ENCODE assay signal across 21 cellular contexts in the genomic region with DNA sequence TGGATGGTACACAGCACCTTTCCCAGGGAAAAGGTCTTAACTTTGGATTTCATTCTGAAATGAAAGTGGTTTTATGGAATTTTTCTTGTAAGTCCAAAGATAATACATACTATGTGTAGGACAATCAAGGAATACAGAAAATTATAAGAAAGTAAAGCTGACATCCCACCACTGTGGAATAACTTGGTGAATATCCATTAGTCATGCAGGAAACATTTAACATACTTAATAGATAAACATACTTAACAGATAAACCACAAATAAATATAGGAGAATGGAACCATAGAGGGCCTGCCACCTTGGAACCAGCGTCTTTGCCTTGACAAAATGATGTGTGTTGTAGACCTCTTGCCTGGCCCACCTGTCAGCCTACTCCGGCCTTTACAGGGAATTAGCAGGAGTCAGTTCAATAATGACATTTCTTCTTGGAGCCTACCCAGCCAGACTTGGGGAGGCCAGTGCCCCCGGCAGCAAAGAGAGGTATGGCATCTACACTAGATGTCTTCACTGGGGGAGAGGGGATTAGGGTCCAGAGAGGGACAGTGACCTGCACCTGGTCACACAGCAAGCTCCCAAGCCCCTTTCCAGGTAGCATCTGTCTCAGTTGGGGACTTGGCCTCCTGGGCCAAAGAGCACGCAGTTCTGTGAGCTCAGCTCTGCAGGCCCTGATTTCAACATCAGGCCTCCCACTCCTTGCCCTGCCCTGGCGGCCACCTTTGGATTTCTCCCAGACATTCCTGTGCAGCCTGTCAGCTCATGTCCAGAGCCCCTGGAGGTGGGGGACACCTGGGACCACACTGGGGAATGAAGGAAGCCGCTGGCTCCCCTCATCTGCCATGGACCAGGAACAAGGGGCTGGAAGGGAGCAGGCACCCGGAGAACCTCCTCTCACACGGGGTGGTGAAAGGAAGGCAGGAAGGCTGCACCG.
DNase-seq lines count a peak whose midpoint lies in the region; ATAC-seq, FAIRE-seq and TF ChIP-seq lines count a peak whose summit lies in the region.
"Had no signal": no experiment of that assay in that cellular context is flagged by ENCODE, and none has a peak within 500 bp of the region (broad histone marks: within the 10 kb centered on the region; RNA-seq: fewer than 3 reads in every experiment).

No MANE protein-coding gene starts in this region.

- peaks cover 32% of the 10 kb centered on the region for H3K4me1 Mint-ChIP-seq in stimulated activated effector memory CD8-positive, alpha-beta T cell treated with anti-CD3 and anti-CD28 coated beads, Interleukin-12 subunit alpha, Interleukin-12 subunit beta, amount 100 ng/mL, for 72 hours
- H3K4me1 Mint-ChIP-seq in T-helper 2 cell treated with Interferon-gamma antibody and Interleukin-4, amounts not matched to agents 5 μg/mL and 100 μg/mL, for 36 hours (ENCODE audit: low read depth), result no peaks in the 10 kb centered on the region

- no peak overlapping the region for H3K4me3 Mint-ChIP-seq in stimulated activated effector memory CD8-positive, alpha-beta T cell treated with anti-CD3 and anti-CD28 coated beads, Interleukin-12 subunit alpha, Interleukin-12 subunit beta, amount 100 ng/mL, for 72 hours
- H3K4me3 Mint-ChIP-seq in T-helper 2 cell treated with Interferon-gamma antibody and Interleukin-4, amounts not matched to agents 5 μg/mL and 100 μg/mL, for 36 hours, result no peak overlapping the region
- H3K4me3 Mint-ChIP-seq: nephron, T-cell had no signal

- no peaks in the 10 kb centered on the region for H3K9me2 ChIP-seq in HCT116 (ENCODE audit: insufficient read depth)

- TF ChIP-seq CTCF in HCT116 (IDR thresholded peaks at IDR 0.05 in 2 of 3, conservative IDR thresholded peaks at IDR 0.05 in 1 of 3; ENCODE audit: borderline replicate concordance in 1 of 3, insufficient read depth in 1 of 3, low read depth in 2 of 3, low read length in 2 of 3) (no peak), K562 (IDR thresholded peaks at IDR 0.05 in 2 of 3, conservative IDR thresholded peaks at IDR 0.05 in 1 of 3; ENCODE audit: insufficient read depth in 2 of 3, low read depth in 1 of 3, low read length in 3 of 3) (no peak), keratinocyte (optimal IDR thresholded peaks at IDR 0.05 in 1 of 3, IDR thresholded peaks at IDR 0.05 in 1 of 3, conservative IDR thresholded peaks at IDR 0.05 in 1 of 3; ENCODE audit: extremely low read depth in 1 of 3, insufficient read depth in 2 of 3, low read length in 3 of 3) (peak in 1 of 3 experiments; percentile 7), upper lobe of left lung (IDR thresholded peaks at IDR 0.05) (no peak)

- TF ChIP-seq RAD21 in HCT116 (IDR thresholded peaks at IDR 0.05; ENCODE audit: low read depth) (no peak), K562 (CRISPR knock-in tag; conservative IDR thresholded peaks at IDR 0.05 in 1 of 2, IDR thresholded peaks at IDR 0.05 in 1 of 2) (no peak)

- FAIRE-seq in K562 (lab: Jason Lieb, UNC) (no peak), keratinocyte (lab: Jason Lieb, UNC) (peak; percentile 26)
- FAIRE-seq: small intestine had no signal

- WGBS in K562 (ENCODE audit: insufficient coverage, low coverage, missing lambda C conversion rate), result 76% methylated on average over 9 of the region's 9 CpGs
- 84 to 87% methylated on average over 6 to 9 of the region's 9 CpGs for WGBS in upper lobe of left lung, 2 donors

- H3K9me3 Mint-ChIP-seq in stimulated activated effector memory CD8-positive, alpha-beta T cell treated with anti-CD3 and anti-CD28 coated beads, Interleukin-12 subunit alpha, Interleukin-12 subunit beta, amount 100 ng/mL, for 72 hours, result no peaks in the 10 kb centered on the region
- H3K9me3 Mint-ChIP-seq in T-helper 2 cell treated with Interferon-gamma antibody and Interleukin-4, amounts not matched to agents 5 μg/mL and 100 μg/mL, for 36 hours, result no peaks in the 10 kb centered on the region
- H3K9me3 Mint-ChIP-seq: nephron, T-cell had no signal

- H3K4me3 ChIP-seq in HCT116 (replicated peaks in 1 of 2; ENCODE audit: low read depth in 1 of 2, low read length in 2 of 2), result no peak overlapping the region
- no peak overlapping the region for H3K4me3 ChIP-seq in K562
- H3K4me3 ChIP-seq in keratinocyte (ENCODE audit: control insufficient read depth in 2 of 3, extremely low read depth in 1 of 3, insufficient read depth in 2 of 3, low read depth in 1 of 3, low read length in 3 of 3), result no peak overlapping the region
- H3K4me3 ChIP-seq in upper lobe of left lung, result no peak overlapping the region
- H3K4me3 ChIP-seq: esophagus muscularis mucosa, stomach had no signal

- H3K4me2 ChIP-seq in HCT116 (ENCODE audit: low read length) (no peak overlapping the region), K562 (ENCODE audit: insufficient read depth, low read length) (no peak overlapping the region), keratinocyte (ENCODE audit: control insufficient read depth, extremely low read depth, insufficient read depth, low read depth, low read length) (no peak overlapping the region)

- H3K27me3 ChIP-seq in HCT116 (ENCODE audit: insufficient read depth, low read length) (no peaks in the 10 kb centered on the region), K562 (ENCODE audit: control insufficient read depth in 2 of 2, insufficient read depth in 2 of 2, low read length in 2 of 2) (no peaks in the 10 kb centered on the region), keratinocyte (ENCODE audit: control insufficient read depth, extremely low read depth, insufficient read depth, low read length) (no peaks in the 10 kb centered on the region), upper lobe of left lung (no peaks in the 10 kb centered on the region)
- H3K27me3 ChIP-seq: esophagus muscularis mucosa, stomach had no signal

- intact Hi-C loops in HCT116 (cut with micrococcal nuclease), result no loop called here
- intact Hi-C loops in K562 (cut with micrococcal nuclease), result no loop called here

- POLR2A ChIA-PET in HCT116 (lab: Charles Lee), result no interaction called here
- POLR2A ChIA-PET in K562 (lab: Yijun Ruan, JAX), result interaction anchor here (0.6 kb wide), 1 partner anchor 26 kb away, joined by 3 read pairs; no protein-coding TSS in a partner anchor

- CTCF ChIA-PET in HCT116 (lab: Charles Lee) (no interaction called here), K562 (lab: Yijun Ruan, JAX; ENCODE audit: low intra/inter-chr PET ratio) (no interaction called here)

- RAD21 ChIA-PET in HCT116 (lab: Charles Lee; ENCODE audit: low non-redundant PET in 1 of 2, low total read pairs in 2 of 2, uncharacterized antibody in 2 of 2, unreplicated experiment in 2 of 2), result no interaction called here

- TF ChIP-seq EP300 in K562 (IDR thresholded peaks at IDR 0.05; ENCODE audit: low read length) (no peak), upper lobe of left lung (IDR thresholded peaks at IDR 0.05) (no peak)

- H3K9me1 ChIP-seq in K562 (ENCODE audit: control insufficient read depth, insufficient read depth, low read length), result no peaks in the 10 kb centered on the region
- no peaks in the 10 kb centered on the region for H3K9me1 ChIP-seq in keratinocyte (ENCODE audit: control insufficient read depth, extremely low read depth, insufficient read depth, low read length)

- peaks cover 3% of the 10 kb centered on the region for H3K27me3 Mint-ChIP-seq in T-helper 2 cell treated with Interferon-gamma antibody and Interleukin-4, amounts not matched to agents 5 μg/mL and 100 μg/mL, for 36 hours (ENCODE audit: low read depth)
- H3K27me3 Mint-ChIP-seq: progenitor cell of endocrine pancreas, T-cell had no signal

- H4K20me1 ChIP-seq in HCT116 (ENCODE audit: insufficient read depth) (no peaks in the 10 kb centered on the region), K562 (replicated peaks; ENCODE audit: control insufficient read depth, insufficient read depth, low read length) (peaks cover 11% of the 10 kb centered on the region), keratinocyte (ENCODE audit: control insufficient read depth, extremely low read depth, insufficient read depth, low read length) (no peaks in the 10 kb centered on the region)

- ATAC-seq in HCT116 (0 out of 2 replicates have a peak, but pooled peaks have one; percentile 28), K562 (no peak), upper lobe of left lung (ENCODE audit: low FRiP score in 2 of 2) (no peak), GM19467 (IDR thresholded peaks at IDR 0.05; ENCODE audit: unreplicated experiment) (no peak)
- no peak for ATAC-seq in stimulated activated effector memory CD8-positive, alpha-beta T cell treated with anti-CD3 and anti-CD28 coated beads, Interleukin-12 subunit alpha, Interleukin-12 subunit beta, amount 100 ng/mL, for 72 hours
- ATAC-seq: T-cell had no signal

- H2AFZ ChIP-seq in HCT116 (ENCODE audit: low read depth, low read length, poor library complexity, severe bottlenecking) (no peak overlapping the region), K562 (ENCODE audit: low read depth, low read length) (no peak overlapping the region), keratinocyte (ENCODE audit: control insufficient read depth, low read length) (no peak overlapping the region)

- peak overlapping the region; percentile 72 for H3K27ac Mint-ChIP-seq in stimulated activated effector memory CD8-positive, alpha-beta T cell treated with anti-CD3 and anti-CD28 coated beads, Interleukin-12 subunit alpha, Interleukin-12 subunit beta, amount 100 ng/mL, for 72 hours
- no peak overlapping the region for H3K27ac Mint-ChIP-seq in T-helper 2 cell treated with Interferon-gamma antibody and Interleukin-4, amounts not matched to agents 5 μg/mL and 100 μg/mL, for 36 hours
- H3K27ac Mint-ChIP-seq: nephron, progenitor cell of endocrine pancreas, T-cell had no signal

- H3K79me2 ChIP-seq in HCT116 (ENCODE audit: insufficient read depth, low read length) (no peaks in the 10 kb centered on the region), K562 (ENCODE audit: control insufficient read depth, insufficient read depth, low read length) (no peaks in the 10 kb centered on the region), keratinocyte (ENCODE audit: control insufficient read depth, insufficient read depth, low read length) (no peaks in the 10 kb centered on the region)

- H3K27ac ChIP-seq in HCT116 (ENCODE audit: low read depth, low read length), result no peak overlapping the region
- H3K27ac ChIP-seq in K562 (ENCODE audit: extremely low read depth, low read depth, low read length), result no peak overlapping the region
- no peak overlapping the region for H3K27ac ChIP-seq in keratinocyte (ENCODE audit: control insufficient read depth, insufficient read depth, low read length)
- peak overlapping the region in 1 of 4 donors; percentile 76 for H3K27ac ChIP-seq in upper lobe of left lung
- H3K27ac ChIP-seq: WERI-Rb-1 had no signal

- TF ChIP-seq POLR2A in HCT116 (IDR thresholded peaks at IDR 0.05; ENCODE audit: borderline replicate concordance, extremely low read depth, insufficient read depth, insufficient read length), result no peak
- TF ChIP-seq POLR2A in K562 (conservative IDR thresholded peaks at IDR 0.05), result no peak
- TF ChIP-seq POLR2A in upper lobe of left lung (IDR thresholded peaks at IDR 0.05), result no peak

- DNase-seq in HCT116 (ENCODE audit: low read depth, low spot score) (no peak), K562 (ENCODE audit: extremely low read depth in 1 of 4, low spot score in 3 of 4) (no peak), keratinocyte (ENCODE audit: low read depth, low spot score) (no peak), upper lobe of left lung (no peak), dermis blood vessel endothelial cell (no peak)
- no peak for DNase-seq in stimulated activated effector memory CD8-positive, alpha-beta T cell treated with anti-CD3 and anti-CD28 coated beads, Interleukin-12 subunit alpha, Interleukin-12 subunit beta, amount 100 ng/mL, for 72 hours (ENCODE audit: low spot score in 2 of 2)
- DNase-seq in T-helper 2 cell treated with Interferon-gamma antibody and Interleukin-4, amounts not matched to agents 5 μg/mL and 100 μg/mL, for 36 hours (ENCODE audit: low spot score), result no peak
- DNase-seq: effector CD4-positive, alpha-beta T cell; midbrain; NCI-H1417; NCI-H69; SHP77 treated with DMSO at 0.1 percent for 48 hours; small intestine; stimulated activated CD4-positive, alpha-beta T cell treated with anti-CD3 and anti-CD28 coated beads, Interleukin-4, amount 100 ng/mL, for 1 hour; stomach; T-cell; WERI-Rb-1 had no signal

- peaks cover 0 to 17% of the 10 kb centered on the region in 2 experiments; a peak in 2 of 4 replicates for H3K4me1 ChIP-seq in HCT116 (ENCODE audit: control insufficient read depth in 1 of 2, insufficient read depth in 2 of 2, low read length in 2 of 2)
- H3K4me1 ChIP-seq in K562 (replicated peaks in 1 of 2; ENCODE audit: control insufficient read depth in 2 of 2, insufficient read depth in 2 of 2, low read length in 2 of 2), result peaks cover 12 to 18% of the 10 kb centered on the region in 2 experiments
- peaks cover 37% of the 10 kb centered on the region for H3K4me1 ChIP-seq in keratinocyte (ENCODE audit: control insufficient read depth, extremely low read depth, insufficient read depth, low read length)
- H3K4me1 ChIP-seq in upper lobe of left lung, result peaks cover 41 to 66% (median 50%) of the 10 kb centered on the region in 4 donors

- in situ Hi-C loops in K562 (cut with MboI), result no loop called here

- no peak overlapping the region for H3K9ac ChIP-seq in HCT116 (ENCODE audit: low read length)
- H3K9ac ChIP-seq in K562 (ENCODE audit: insufficient read depth in 1 of 2, low read depth in 2 of 2, low read length in 2 of 2), result peak overlapping the region in 1 of 2 experiments; percentile 70; a peak in 1 of 4 replicates
- no peak overlapping the region for H3K9ac ChIP-seq in keratinocyte (ENCODE audit: control insufficient read depth, extremely low read depth, insufficient read depth, low read length)

- H3K9me3 ChIP-seq in HCT116 (ENCODE audit: control insufficient read depth in 1 of 2, insufficient read depth in 1 of 2, low read depth in 1 of 2, low read length in 2 of 2) (no peaks in the 10 kb centered on the region), K562 (replicated peaks; ENCODE audit: control insufficient read depth, insufficient read depth, low read depth, low read length) (no peaks in the 10 kb centered on the region), keratinocyte (ENCODE audit: control insufficient read depth, low read depth, low read length) (no peaks in the 10 kb centered on the region), upper lobe of left lung (no peaks in the 10 kb centered on the region)
- H3K9me3 ChIP-seq: esophagus muscularis mucosa, stomach had no signal

- dilution Hi-C loops in keratinocyte (cut with MboI; ENCODE audit: extremely low pct_ligation_motif_present, low sequenced_read_pairs), result no loop called here

- H3K36me3 ChIP-seq in HCT116 (ENCODE audit: control insufficient read depth in 1 of 2, insufficient read depth in 2 of 2, low read length in 2 of 2) (no peaks in the 10 kb centered on the region), K562 (ENCODE audit: control insufficient read depth, insufficient read depth, low read length) (peaks cover 8% of the 10 kb centered on the region; the same call in 2 of the 3 replicates), keratinocyte (ENCODE audit: control insufficient read depth in 2 of 2, extremely low read depth in 1 of 2, insufficient read depth in 2 of 2, low read length in 2 of 2) (no peaks in the 10 kb centered on the region), upper lobe of left lung (peaks cover 0 to 26% (median 10%) of the 10 kb centered on the region in 4 donors)
- H3K36me3 ChIP-seq: WERI-Rb-1 had no signal

- BruUV-seq in HCT116 (replicated peaks; lab: Mats Ljungman, UMichigan) (no TSS peak), K562 (replicated peaks; lab: Mats Ljungman, UMichigan) (no TSS peak)

- H3K36me3 Mint-ChIP-seq in stimulated activated effector memory CD8-positive, alpha-beta T cell treated with anti-CD3 and anti-CD28 coated beads, Interleukin-12 subunit alpha, Interleukin-12 subunit beta, amount 100 ng/mL, for 72 hours, result peaks cover 5% of the 10 kb centered on the region
- no peaks in the 10 kb centered on the region for H3K36me3 Mint-ChIP-seq in T-helper 2 cell treated with Interferon-gamma antibody and Interleukin-4, amounts not matched to agents 5 μg/mL and 100 μg/mL, for 36 hours (ENCODE audit: low read depth)
